Comparison of ENCODE assay signal across 9 cellular contexts in the genomic region with DNA sequence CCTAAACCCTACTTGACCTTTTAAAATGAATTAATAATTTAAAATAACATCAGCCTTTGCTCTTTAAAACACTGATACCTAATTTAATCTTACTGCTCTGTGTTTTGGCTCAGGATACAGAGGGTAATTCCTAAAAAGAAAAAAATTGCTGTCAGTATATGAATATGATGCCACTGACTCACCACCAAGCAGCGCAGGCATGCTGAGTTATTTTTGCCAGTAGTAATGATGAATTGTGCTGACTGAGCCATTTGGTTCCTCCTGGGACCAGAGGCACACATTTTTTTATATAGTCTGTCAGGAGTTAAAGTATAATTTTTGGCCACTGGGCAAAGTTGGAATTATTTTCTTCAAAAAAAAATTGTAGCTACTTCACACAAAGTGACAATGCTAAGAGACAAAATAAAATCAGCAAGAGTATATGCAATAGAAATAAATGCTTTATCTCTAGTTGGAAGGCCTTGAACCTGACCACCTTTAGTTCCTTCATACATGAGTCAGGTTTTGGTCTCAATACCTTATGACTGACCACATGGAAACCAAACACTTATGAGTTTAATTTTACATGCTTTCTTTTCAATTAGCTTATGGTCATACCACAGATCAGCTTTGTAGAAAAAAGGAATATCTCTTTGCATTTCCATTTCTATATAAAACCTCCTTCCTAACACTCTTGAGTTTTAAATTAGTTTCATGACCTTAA.
A peak's percentile ranks its signal among the peaks of the same experiment; 100 is the strongest.
DNase-seq lines count a peak whose midpoint lies in the region; ATAC-seq and TF ChIP-seq lines count a peak whose summit lies in the region.
"Had no signal": no experiment of that assay in that cellular context is flagged by ENCODE, and none has a peak within 500 bp of the region (broad histone marks: within the 10 kb centered on the region; RNA-seq: fewer than 3 reads in every experiment).

No MANE protein-coding gene starts in this region.

- no peaks in the 10 kb centered on the region for H3K9me3 Mint-ChIP-seq in CD4-positive, alpha-beta T cell

- no peak overlapping the region for H3K4me3 Mint-ChIP-seq in CD4-positive, alpha-beta T cell

- no peaks in the 10 kb centered on the region for H3K9me2 ChIP-seq in PC-3 (replicated peaks; ENCODE audit: low read length)

- H3K36me3 ChIP-seq in left ventricle myocardium inferior: no peaks in the 10 kb centered on the region
- no peaks in the 10 kb centered on the region for H3K36me3 ChIP-seq in PC-3 (ENCODE audit: low read depth, low read length)
- no peaks in the 10 kb centered on the region for H3K36me3 ChIP-seq in thoracic aorta

- H3K36me3 Mint-ChIP-seq in CD4-positive, alpha-beta T cell (ENCODE audit: low read depth): no peaks in the 10 kb centered on the region

- TF ChIP-seq CTCF in left ventricle myocardium inferior (IDR thresholded peaks at IDR 0.05; ENCODE audit: borderline replicate concordance) (no peak), PC-3 (conservative IDR thresholded peaks at IDR 0.05; ENCODE audit: low read depth, low read length) (no peak), fibroblast of mammary gland (conservative IDR thresholded peaks at IDR 0.05; ENCODE audit: control insufficient read depth, insufficient read depth, low read depth, low read length) (no peak), thoracic aorta (IDR thresholded peaks at IDR 0.05) (no peak)
- no peak for TF ChIP-seq CTCF in CD4-positive, alpha-beta T cell (IDR thresholded peaks at IDR 0.05)

- no peak overlapping the region for H3K4me2 ChIP-seq in PC-3 (ENCODE audit: low read length)

- H3K4me1 Mint-ChIP-seq in CD4-positive, alpha-beta T cell (ENCODE audit: low read depth): peaks cover 31% of the 10 kb centered on the region

- peak; percentile 21 for DNase-seq in left cardiac atrium
- no peak for DNase-seq in left ventricle myocardium inferior
- DNase-seq in PC-3: peak; percentile 67
- peak; percentile 82 for DNase-seq in fibroblast of mammary gland (ENCODE audit: low read depth)
- DNase-seq in thoracic aorta (ENCODE audit: low spot score): peak; percentile 19
- no peak for DNase-seq in activated CD4-positive, alpha-beta T cell treated with anti-CD3 and anti-CD28 coated beads for 4 hours
- no peak for DNase-seq in NCI-H1436 treated with DMSO at 0.1 percent for 48 hours (lab: John Stamatoyannopoulos, UW)
- DNase-seq in CD4-positive, alpha-beta T cell: no peak

- H2AFZ ChIP-seq in PC-3 (ENCODE audit: low read length): no peak overlapping the region

- no peaks in the 10 kb centered on the region for H3K27me3 Mint-ChIP-seq in CD4-positive, alpha-beta T cell

- H3K4me1 ChIP-seq in left ventricle myocardium inferior (peaks cover 8% of the 10 kb centered on the region), PC-3 (ENCODE audit: insufficient read depth, low read length) (peaks cover 11% of the 10 kb centered on the region), thoracic aorta (ENCODE audit: control insufficient read depth in 1 of 2, low read depth in 2 of 2) (peaks cover 9 to 12% of the 10 kb centered on the region in 2 donors)

- BruUV-seq in PC-3 (replicated peaks; lab: Mats Ljungman, UMichigan): no TSS peak

- H3K27ac ChIP-seq in left ventricle myocardium inferior (replicated peaks) (no peak overlapping the region), PC-3 (ENCODE audit: low read length) (peak overlapping the region; percentile 5; the same call in 1 of the 2 replicates), thoracic aorta (no peak overlapping the region)
- no peak overlapping the region for H3K27ac ChIP-seq in CD4-positive, alpha-beta T cell (ENCODE audit: low read depth, low read length)

- no peaks in the 10 kb centered on the region for H3K9me3 ChIP-seq in left ventricle myocardium inferior (replicated peaks)
- no peaks in the 10 kb centered on the region for H3K9me3 ChIP-seq in PC-3 (ENCODE audit: low read length)
- H3K9me3 ChIP-seq in thoracic aorta: no peaks in the 10 kb centered on the region
- H3K9me3 ChIP-seq in CD4-positive, alpha-beta T cell (ENCODE audit: control insufficient read depth, low read length): no peaks in the 10 kb centered on the region

- no peaks in the 10 kb centered on the region for H3F3A ChIP-seq in PC-3 (ENCODE audit: low read length, unreplicated experiment)

- H4K20me1 ChIP-seq in PC-3 (ENCODE audit: low read length): no peaks in the 10 kb centered on the region; the same call in 1 of the 2 replicates

- intact Hi-C loops in left cardiac atrium (cut with DNase I): no loop called here
- intact Hi-C loops in left ventricle myocardium inferior (cut with micrococcal nuclease): no loop called here
- intact Hi-C loops in PC-3 (cut with micrococcal nuclease): no loop called here
- intact Hi-C loops in CD4-positive, alpha-beta T cell (cut with DNase I, micrococcal nuclease): no loop called here

- POLR2A ChIA-PET in PC-3 (lab: Charles Lee; ENCODE audit: unreplicated experiment): interaction anchor here (0.6 to 0.7 kb wide), 2 partner anchors 12 to 31 kb away, joined by 3 to 7 read pairs; no protein-coding TSS in a partner anchor
- POLR2A ChIA-PET in CD4-positive, alpha-beta T cell (lab: Charles Lee): no interaction called here

- no peak overlapping the region for H3K9ac ChIP-seq in PC-3 (ENCODE audit: low read length)

- no peak overlapping the region for H3K27ac Mint-ChIP-seq in CD4-positive, alpha-beta T cell

- H3K27me3 ChIP-seq in left ventricle myocardium inferior (ENCODE audit: low read depth) (no peaks in the 10 kb centered on the region), PC-3 (ENCODE audit: low read length) (no peaks in the 10 kb centered on the region), thoracic aorta (replicated peaks; ENCODE audit: insufficient read depth) (no peaks in the 10 kb centered on the region)
- H3K27me3 ChIP-seq in CD4-positive, alpha-beta T cell (ENCODE audit: control insufficient read depth, insufficient read depth, low read length): no peaks in the 10 kb centered on the region

- ATAC-seq in left cardiac atrium (peak; percentile 74 to 94), PC-3 (peak; percentile 73), thoracic aorta (ENCODE audit: insufficient number of reproducible peaks, low FRiP score, low read depth) (peak; percentile 75)
- no peak for ATAC-seq in CD4-positive, alpha-beta T cell (ENCODE audit: poor library complexity)
- ATAC-seq: Panc1 had no signal

- CTCF ChIA-PET in PC-3 (lab: Charles Lee): no interaction called here
- CTCF ChIA-PET in CD4-positive, alpha-beta T cell (lab: Charles Lee): interaction anchor here (0.8 kb wide), 1 partner anchor 13 kb away, joined by 6 read pairs; no protein-coding TSS in a partner anchor

- no peak overlapping the region for H3K4me3 ChIP-seq in left ventricle myocardium inferior
- no peak overlapping the region for H3K4me3 ChIP-seq in PC-3 (ENCODE audit: low read length)
- no peak overlapping the region for H3K4me3 ChIP-seq in fibroblast of mammary gland (ENCODE audit: control insufficient read depth, low read depth, low read length)
- no peak overlapping the region for H3K4me3 ChIP-seq in thoracic aorta

- peaks cover 28% of the 10 kb centered on the region; the same call in 1 of the 2 replicates for H3K79me2 ChIP-seq in PC-3 (ENCODE audit: low read length)

Comparison
In these comparisons a context has a peak if more than half of its experiments do, and no peak if none do; other contexts are left out.
1. DNase-seq: peak in left cardiac atrium (single experiment), PC-3 (single experiment), fibroblast of mammary gland (single experiment) and thoracic aorta (single experiment); none in left ventricle myocardium inferior (single experiment), activated CD4-positive, alpha-beta T cell treated with anti-CD3 and anti-CD28 coated beads for 4 hours (0 of 2), NCI-H1436 treated with DMSO at 0.1 percent for 48 hours (single experiment) and CD4-positive, alpha-beta T cell (0 of 10).